In the genomic region with DNA sequence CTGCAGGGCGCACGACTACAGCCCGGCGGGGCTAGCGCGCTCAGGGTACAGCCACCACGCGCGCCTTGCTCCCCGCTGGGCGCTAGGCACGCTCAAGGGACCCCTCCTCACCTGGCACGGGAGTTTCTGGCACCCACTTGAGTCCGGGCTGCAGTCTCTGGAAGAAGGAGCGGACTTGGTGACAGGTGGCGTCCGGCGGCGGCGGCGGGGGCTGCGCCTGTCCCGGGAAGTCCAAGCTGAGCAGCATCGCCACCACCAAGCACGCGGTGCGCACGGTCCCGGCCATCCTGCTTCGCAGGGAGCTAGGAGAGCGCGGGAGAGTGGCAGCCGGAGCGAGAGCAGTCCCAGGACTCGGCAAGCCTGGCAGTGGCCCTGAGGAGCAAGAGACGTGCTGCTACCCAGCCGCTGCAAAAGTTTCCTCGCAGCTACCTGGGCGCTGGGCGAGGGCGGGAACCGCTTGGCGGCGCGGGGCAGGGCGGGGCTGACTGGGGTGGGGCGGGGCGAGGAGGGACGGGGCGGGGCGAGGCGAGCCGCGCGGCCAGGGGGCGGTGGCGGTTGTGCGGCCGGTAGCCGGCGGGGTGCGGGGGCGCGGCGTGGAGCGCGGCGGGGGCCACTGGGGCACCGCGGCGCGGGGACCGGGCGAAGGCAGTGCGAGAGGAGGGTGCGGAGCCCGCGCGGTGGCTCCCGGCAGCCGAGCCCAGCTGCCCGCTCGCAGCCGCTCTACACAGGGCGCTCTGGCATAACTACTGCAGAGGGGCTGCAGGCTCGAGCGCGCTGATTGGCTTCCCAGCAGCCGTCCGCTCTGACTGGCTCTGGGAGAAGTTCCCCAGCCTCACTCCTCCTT, we compare ENCODE assay signal across 8 cellular contexts. TPM values are rescaled to one million over a fixed set of nuclear protein-coding genes. Genes with fewer than 3 reads are reported as not detected.
DNase-seq lines count a peak whose midpoint lies in the region; ATAC-seq and TF ChIP-seq lines count a peak whose summit lies in the region.

Gene GPC3 (minus strand): TSS at position 431 of the 844 bp plus-strand sequence.

- peak; percentile 77 for ATAC-seq in GM18868 (IDR thresholded peaks at IDR 0.05; ENCODE audit: unreplicated experiment)
- ATAC-seq in lower lobe of right lung, result peak; percentile 84 to 89
- no peak for ATAC-seq in HG03571 (IDR thresholded peaks at IDR 0.05; ENCODE audit: unreplicated experiment)
- ATAC-seq in GM21737 (IDR thresholded peaks at IDR 0.05; ENCODE audit: unreplicated experiment), result no peak

- peaks cover 6% of the 10 kb centered on the region for H3K27me3 ChIP-seq in lower lobe of right lung (ENCODE audit: low read depth)

- no peaks in the 10 kb centered on the region for H3K36me3 ChIP-seq in lower lobe of right lung

- H3K4me3 ChIP-seq in lower lobe of right lung, result peak within 1 kb of the TSS; percentile 44

- no peaks in the 10 kb centered on the region for H3K9me3 ChIP-seq in lower lobe of right lung

- DNase-seq in NCI-H1092 (lab: John Stamatoyannopoulos, UW) (peak; percentile 80), dermis blood vessel endothelial cell (peak; percentile 14), lower lobe of right lung (peak; percentile 41)
- peak; percentile 30 for DNase-seq in activated CD4-positive, CD25-positive, alpha-beta regulatory T cell treated with anti-CD3 and anti-CD28 coated beads, Interleukin-2, amount 50 U/mL, for 72 hours
- peak; percentile 8 for DNase-seq in stimulated activated CD8-positive, alpha-beta memory T cell treated with anti-CD3 and anti-CD28 coated beads, Interleukin-4, amount 100 ng/mL, for 24 hours (ENCODE audit: low read depth)

- H3K27ac ChIP-seq in lower lobe of right lung, result no peak within 1 kb of the TSS

- no peak for TF ChIP-seq CTCF in lower lobe of right lung (IDR thresholded peaks at IDR 0.05)

- intact Hi-C loops in lower lobe of right lung (cut with DNase I), result no loop called here

- no peaks in the 10 kb centered on the region for H3K4me1 ChIP-seq in lower lobe of right lung

RNA-seq across cellular contexts. Expression of gene GPC3, which starts in this region (rescaled TPM):
- not detected in 2 replicates for total RNA-seq in dermis blood vessel endothelial cell
- total RNA-seq in lower lobe of right lung, result 50.2 TPM

Comparison
In these comparisons a context has a peak if more than half of its experiments do, and no peak if none do; other contexts are left out.
1. RNA of gene GPC3 (total RNA-seq): 50.2 TPM in lower lobe of right lung (single experiment); not detected in dermis blood vessel endothelial cell; every median in the first group is over 10 times any median in the second.
2. Peak in DNase-seq in dermis blood vessel endothelial cell; RNA of the gene not detected or under 1 TPM.
3. ATAC-seq: peak in GM18868 (single experiment) and lower lobe of right lung (2 of 2); none in HG03571 (single experiment) and GM21737 (single experiment).
4. DNase-seq: peak in every context shown above with its lines; median percentile 80 in NCI-H1092; 41 in lower lobe of right lung; 30 in activated CD4-positive, CD25-positive, alpha-beta regulatory T cell treated with anti-CD3 and anti-CD28 coated beads, Interleukin-2, amount 50 U/mL, for 72 hours; 14 in dermis blood vessel endothelial cell; 8 in stimulated activated CD8-positive, alpha-beta memory T cell treated with anti-CD3 and anti-CD28 coated beads, Interleukin-4, amount 100 ng/mL, for 24 hours.